In the genomic region with DNA sequence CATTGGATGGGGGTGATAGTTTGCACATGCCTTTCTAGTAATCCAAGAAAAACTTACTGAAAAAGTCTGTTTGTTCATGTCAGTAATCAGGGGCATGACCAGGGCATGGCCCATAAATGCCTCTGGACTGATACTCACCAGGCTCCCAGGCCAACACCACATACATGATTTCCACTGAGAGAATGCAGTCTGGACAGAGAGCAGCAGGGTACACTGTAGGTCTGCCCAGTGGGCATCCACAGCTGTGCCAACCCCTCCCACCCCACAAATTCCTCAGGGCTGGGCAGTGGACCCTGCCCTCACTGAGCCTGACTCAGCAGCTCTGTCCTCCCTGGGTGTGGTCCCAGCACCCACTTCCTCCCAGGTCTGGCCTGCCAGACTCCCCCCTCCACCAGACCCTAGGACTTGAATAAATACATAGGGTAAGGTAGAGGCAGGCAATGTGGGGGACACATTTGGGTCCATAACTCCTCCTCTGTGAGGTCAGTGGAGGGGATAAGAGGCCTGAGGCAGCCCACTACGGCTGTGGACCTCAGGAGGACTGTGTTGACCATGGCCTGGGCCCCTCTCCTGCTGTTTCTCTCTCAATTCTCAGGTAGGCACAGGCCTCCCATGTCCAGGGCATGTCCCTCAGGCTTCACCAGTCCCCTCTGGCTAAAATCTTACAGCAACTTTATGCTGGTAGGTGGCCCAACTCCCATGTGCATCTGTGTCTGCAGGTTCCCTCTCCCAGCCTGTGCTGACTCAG, we compare ENCODE assay signal across 19 cellular contexts.
DNase-seq lines count a peak whose midpoint lies in the region; ATAC-seq, FAIRE-seq and TF ChIP-seq lines count a peak whose summit lies in the region.
"Had no signal": no experiment of that assay in that cellular context is flagged by ENCODE, and none has a peak within 500 bp of the region (broad histone marks: within the 10 kb centered on the region; RNA-seq: fewer than 3 reads in every experiment).

No MANE protein-coding gene starts in this region.

- no peak overlapping the region for H3K4me3 ChIP-seq in A549
- no peak overlapping the region for H3K4me3 ChIP-seq in NB4 (ENCODE audit: low read depth, low read length)
- no peak overlapping the region for H3K4me3 ChIP-seq in neuronal stem cell (ENCODE audit: low read length in 2 of 2)
- H3K4me3 ChIP-seq in WERI-Rb-1 (ENCODE audit: low read depth, low read length) = no peak overlapping the region
- H3K4me3 ChIP-seq: adrenal gland, skin epidermis had no signal

- TF ChIP-seq CTCF in A549 (IDR thresholded peaks at IDR 0.05) (no peak), NB4 (IDR thresholded peaks at IDR 0.05; ENCODE audit: low read depth, low read length) (no peak), WERI-Rb-1 (IDR thresholded peaks at IDR 0.05; ENCODE audit: low read depth, low read length) (no peak)

- no peak overlapping the region for H4K8ac ChIP-seq in neuronal stem cell (ENCODE audit: low read depth, low read length)

- TF ChIP-seq POLR2A in A549 (IDR thresholded peaks at IDR 0.05; ENCODE audit: low read length) (no peak), NB4 (IDR thresholded peaks at IDR 0.05; ENCODE audit: extremely low read depth, insufficient read length) (no peak)

- peaks cover 0 to 28% (median 25%) of the 10 kb centered on the region in 3 experiments for H3K27me3 ChIP-seq in neuronal stem cell (ENCODE audit: control insufficient read depth in 3 of 3, insufficient read depth in 3 of 3, low read depth in 1 of 3, low read length in 3 of 3)
- no peaks in the 10 kb centered on the region for H3K27me3 ChIP-seq in WERI-Rb-1 (ENCODE audit: insufficient read depth, low read depth, severe bottlenecking)
- H3K27me3 ChIP-seq: adrenal gland had no signal

- peak overlapping the region; percentile 47 to 78; a peak in 4 of 6 replicates for H3K27ac ChIP-seq in A549
- peak overlapping the region; percentile 41 for H3K27ac ChIP-seq in epithelial cell of prostate
- H3K27ac ChIP-seq in neuronal stem cell (replicated peaks; ENCODE audit: low read length) = no peak overlapping the region
- H3K27ac ChIP-seq in WERI-Rb-1 = no peak overlapping the region
- H3K27ac ChIP-seq: adrenal gland, skin epidermis had no signal

- H3K4me1 ChIP-seq in A549 (peaks cover 23% of the 10 kb centered on the region; the same call in 2 of the 3 replicates), neuronal stem cell (ENCODE audit: control insufficient read depth in 2 of 2, insufficient read depth in 1 of 2, low read depth in 1 of 2, low read length in 2 of 2) (peaks cover 0 to 12% of the 10 kb centered on the region in 2 donors)
- H3K4me1 ChIP-seq: adrenal gland had no signal

- DNase-seq in A549 (ENCODE audit: low read depth in 1 of 2, low spot score in 1 of 2) (peak in 1 of 2 experiments; percentile 55), NB4 (ENCODE audit: low read depth) (peak; percentile 16), epithelial cell of prostate (ENCODE audit: low read depth, low spot score) (no peak), neuronal stem cell (ENCODE audit: low spot score) (no peak), NCI-H2107 treated with DMSO at 0.1 percent for 48 hours (lab: John Stamatoyannopoulos, UW; ENCODE audit: unreplicated experiment) (no peak), WERI-Rb-1 (no peak)
- DNase-seq in activated CD4-positive, alpha-beta T cell treated with anti-CD3 and anti-CD28 coated beads, Interleukin-2, amount 50 U/mL, for 48 hours = no peak
- DNase-seq: activated CD4-positive, alpha-beta T cell treated with anti-CD3 and anti-CD28 coated beads, Interleukin-2, amount 10 ng/mL, durations not matched to agents 7 days and 5 days; activated T-cell treated with anti-CD3 and anti-CD28 coated beads, Interleukin-2, amount 50 U/mL, for 72 hours; adrenal gland; GF-D8; glutamatergic neuron; immature natural killer cell; NCI-H1436; NK-92 treated with Interleukin-12 subunit alpha and Interleukin-12 subunit beta, amount 100 ng/mL, for 24 hours; SHP77; stimulated activated naive CD4-positive, alpha-beta T cell had no signal

- H3K9ac ChIP-seq in neuronal stem cell (ENCODE audit: low read depth, low read length, poor library complexity) = no peak overlapping the region

- POLR2A ChIA-PET in A549 (lab: Yijun Ruan, JAX) = no interaction called here

- 0% methylated on average over 1 of the region's 1 CpG for WGBS in A549 (ENCODE audit: missing lambda C conversion rate)
- WGBS in neuronal stem cell (ENCODE audit: extremely low coverage in 2 of 2, insufficient read length in 2 of 2, insufficient replicate concordance in 1 of 2), 2 donors = no CpG with 5 or more reads among the region's 1 CpG

- H3K36me3 ChIP-seq in neuronal stem cell (replicated peaks in 1 of 2; ENCODE audit: control insufficient read depth in 2 of 2, insufficient read depth in 2 of 2, low read length in 2 of 2) = no peaks in the 10 kb centered on the region
- H3K36me3 ChIP-seq in WERI-Rb-1 = no peaks in the 10 kb centered on the region
- H3K36me3 ChIP-seq: adrenal gland had no signal

- H3K18ac ChIP-seq in neuronal stem cell (ENCODE audit: low read length) = peak overlapping the region; percentile 33

- CTCF ChIA-PET in A549 (lab: Yijun Ruan, JAX) = interaction anchor here (0.7 kb wide), 1 partner anchor 15 kb away, joined by 3 read pairs; no protein-coding TSS in a partner anchor

- H3K14ac ChIP-seq in neuronal stem cell (ENCODE audit: low read length) = no peak overlapping the region

- H3K79me1 ChIP-seq in neuronal stem cell (ENCODE audit: low read depth, low read length) = no peaks in the 10 kb centered on the region

- H2BK12ac ChIP-seq in neuronal stem cell (ENCODE audit: low read length) = no peak overlapping the region

- no peak overlapping the region for H2BK120ac ChIP-seq in neuronal stem cell (ENCODE audit: low read depth, low read length)

- H2AFZ ChIP-seq in neuronal stem cell (ENCODE audit: low read length) = no peak overlapping the region

- peak overlapping the region; percentile 16 for H2BK15ac ChIP-seq in neuronal stem cell (ENCODE audit: low read length)

- ATAC-seq in A549 (peak; percentile 32 to 91; a peak in 4 of 6 replicates), HG03135 (IDR thresholded peaks at IDR 0.05; ENCODE audit: unreplicated experiment) (no peak)
- ATAC-seq: activated T-cell treated with anti-CD3 and anti-CD28 coated beads, Interleukin-2, amount 50 U/mL, for 72 hours had no signal

- H3K9me3 ChIP-seq in A549 (no peaks in the 10 kb centered on the region), neuronal stem cell (replicated peaks in 1 of 2; ENCODE audit: control insufficient read depth in 2 of 2, insufficient read depth in 1 of 2, low read depth in 1 of 2, low read length in 2 of 2) (peaks cover 0 to 2% of the 10 kb centered on the region in 2 donors), WERI-Rb-1 (ENCODE audit: severe bottlenecking) (no peaks in the 10 kb centered on the region)
- H3K9me3 ChIP-seq: adrenal gland had no signal

- H3K4me2 ChIP-seq in A549 (peak overlapping the region; percentile 6; the same call in 1 of the 3 replicates), neuronal stem cell (ENCODE audit: insufficient read depth, low read length, poor library complexity, severe bottlenecking) (no peak overlapping the region)

- TF ChIP-seq EP300 in A549 (IDR thresholded peaks at IDR 0.05) = no peak

- no peak overlapping the region for H4K91ac ChIP-seq in neuronal stem cell (ENCODE audit: low read depth, low read length, poor library complexity)

- no peak overlapping the region for H3K4ac ChIP-seq in neuronal stem cell (ENCODE audit: low read length)

- H2BK5ac ChIP-seq in neuronal stem cell (ENCODE audit: low read length) = no peak overlapping the region

- no peak for TF ChIP-seq RAD21 in A549 (conservative IDR thresholded peaks at IDR 0.05 in 1 of 2, IDR thresholded peaks at IDR 0.05 in 1 of 2)

- peak overlapping the region; percentile 51 for H2AK5ac ChIP-seq in neuronal stem cell (ENCODE audit: low read depth, low read length)

- peak overlapping the region; percentile 70 for H3K23ac ChIP-seq in neuronal stem cell (ENCODE audit: low read depth, low read length, poor library complexity)

- FAIRE-seq in A549 (lab: Jason Lieb, UNC) = no peak

TF ChIP-seq in A549, 52 proteins besides CTCF, POLR2A, EP300 and RAD21:
- TF ChIP-seq FOSL2 (IDR thresholded peaks at IDR 0.05) (no peak), FOSL2 (CRISPR knock-in tag; IDR thresholded peaks at IDR 0.05) (no peak), CHD4 (IDR thresholded peaks at IDR 0.05; ENCODE audit: borderline replicate concordance) (no peak), MAFK (IDR thresholded peaks at IDR 0.05; ENCODE audit: partially characterized antibody) (peak; percentile 23)
- TF ChIP-seq, protein P1, sequence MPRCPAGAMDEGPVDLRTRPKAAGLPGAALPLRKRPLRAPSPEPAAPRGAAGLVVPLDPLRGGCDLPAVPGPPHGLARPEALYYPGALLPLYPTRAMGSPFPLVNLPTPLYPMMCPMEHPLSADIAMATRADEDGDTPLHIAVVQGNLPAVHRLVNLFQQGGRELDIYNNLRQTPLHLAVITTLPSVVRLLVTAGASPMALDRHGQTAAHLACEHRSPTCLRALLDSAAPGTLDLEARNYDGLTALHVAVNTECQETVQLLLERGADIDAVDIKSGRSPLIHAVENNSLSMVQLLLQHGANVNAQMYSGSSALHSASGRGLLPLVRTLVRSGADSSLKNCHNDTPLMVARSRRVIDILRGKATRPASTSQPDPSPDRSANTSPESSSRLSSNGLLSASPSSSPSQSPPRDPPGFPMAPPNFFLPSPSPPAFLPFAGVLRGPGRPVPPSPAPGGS (IDR thresholded peaks at IDR 0.05) = no peak

Comparison
In these comparisons a context has a peak if more than half of its experiments do, and no peak if none do; other contexts are left out.
1. H3K27ac ChIP-seq: peak in A549 (2 of 2) and epithelial cell of prostate (single experiment); none in neuronal stem cell (single experiment) and WERI-Rb-1 (single experiment).